17 cellular contexts compared by ENCODE assay signal in genomic region chr2:65846984-65847383, GRCh38.
"Had no signal": no experiment of that assay in that cellular context is flagged by ENCODE, and none has a peak within 500 bp of the region (broad histone marks: within the 10 kb centered on the region; RNA-seq: fewer than 3 reads in every experiment).

No MANE protein-coding gene starts in this region.

- H3K9me3 ChIP-seq: upper lobe of right lung had no signal

- H3K4me1 ChIP-seq: body of pancreas, upper lobe of right lung had no signal

- H3K27me3 ChIP-seq: body of pancreas, cardiac muscle cell, upper lobe of right lung had no signal

- H3K4me3 ChIP-seq: body of pancreas, cardiac muscle cell, upper lobe of right lung had no signal

- DNase-seq: activated B cell treated with CpG ODN at 0.5 μM for 24 hours; activated CD4-positive, alpha-beta memory T cell treated with anti-CD3 and anti-CD28 coated beads for 36 hours; activated CD4-positive, alpha-beta T cell treated with anti-CD3 and anti-CD28 coated beads for 4 hours; activated effector memory CD4-positive, alpha-beta T cell treated with Interleukin-2 at 50 U/mL for 16 hours; activated naive CD4-positive, alpha-beta T cell treated with anti-CD3 and anti-CD28 coated beads, Interleukin-2, amount 10 ng/mL, durations not matched to agents 7 days and 5 days; activated T-cell treated with anti-CD3 and anti-CD28 coated beads, Interleukin-2, amount 50 U/mL, for 72 hours; effector CD4-positive, alpha-beta T cell; kidney; natural killer cell; small intestine; stimulated activated CD4-positive, alpha-beta T cell treated with anti-CD3 and anti-CD28 coated beads, Interleukin-15, amount 100 ng/mL, for 24 hours; T-helper 9 cell; upper lobe of right lung had no signal

- ATAC-seq: activated T-cell treated with anti-CD3 and anti-CD28 coated beads, Interleukin-2, amount 50 U/mL, for 72 hours; body of pancreas; left lobe of liver; natural killer cell; stimulated activated memory B cell treated with anti-CD40 and anti-IgM and Interleukin-4, amounts not matched to agents 10 μg/mL and 1 μg/mL and 100 μg/mL, for 72 hours; upper lobe of right lung had no signal

- H3K36me3 ChIP-seq: cardiac muscle cell, upper lobe of right lung had no signal

- H3K27ac ChIP-seq: body of pancreas, cardiac muscle cell, upper lobe of right lung had no signal
